ENCODE assay signal across 1 cellular context in genomic region chr18:59238385-59238784, GRCh38.
TF ChIP-seq lines count a peak whose summit lies in the region.

No MANE protein-coding gene starts in this region.

TF ChIP-seq in SK-N-SH, 30 proteins besides CTCF, POLR2A, EP300 and RAD21 (continued from another document):
- TF ChIP-seq, protein P1, sequence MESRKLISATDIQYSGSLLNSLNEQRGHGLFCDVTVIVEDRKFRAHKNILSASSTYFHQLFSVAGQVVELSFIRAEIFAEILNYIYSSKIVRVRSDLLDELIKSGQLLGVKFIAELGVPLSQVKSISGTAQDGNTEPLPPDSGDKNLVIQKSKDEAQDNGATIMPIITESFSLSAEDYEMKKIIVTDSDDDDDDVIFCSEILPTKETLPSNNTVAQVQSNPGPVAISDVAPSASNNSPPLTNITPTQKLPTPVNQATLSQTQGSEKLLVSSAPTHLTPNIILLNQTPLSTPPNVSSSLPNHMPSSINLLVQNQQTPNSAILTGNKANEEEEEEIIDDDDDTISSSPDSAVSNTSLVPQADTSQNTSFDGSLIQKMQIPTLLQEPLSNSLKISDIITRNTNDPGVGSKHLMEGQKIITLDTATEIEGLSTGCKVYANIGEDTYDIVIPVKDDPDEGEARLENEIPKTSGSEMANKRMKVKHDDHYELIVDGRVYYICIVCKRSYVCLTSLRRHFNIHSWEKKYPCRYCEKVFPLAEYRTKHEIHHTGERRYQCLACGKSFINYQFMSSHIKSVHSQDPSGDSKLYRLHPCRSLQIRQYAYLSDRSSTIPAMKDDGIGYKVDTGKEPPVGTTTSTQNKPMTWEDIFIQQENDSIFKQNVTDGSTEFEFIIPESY (IDR thresholded peaks at IDR 0.05; ENCODE audit: borderline replicate concordance, low read depth), result no peak
- TF ChIP-seq GATA2 (CRISPR knock-in tag; IDR thresholded peaks at IDR 0.05), result no peak
- TF ChIP-seq USF1 (IDR thresholded peaks at IDR 0.05; ENCODE audit: borderline replicate concordance, low read depth), result no peak
- TF ChIP-seq RCOR1 (IDR thresholded peaks at IDR 0.05; ENCODE audit: low read length), result no peak
- TF ChIP-seq EZH2phosphoT487 (IDR thresholded peaks at IDR 0.05; ENCODE audit: borderline replicate concordance, low read depth), result no peak
